12 cellular contexts compared by ENCODE assay signal in the genomic region with DNA sequence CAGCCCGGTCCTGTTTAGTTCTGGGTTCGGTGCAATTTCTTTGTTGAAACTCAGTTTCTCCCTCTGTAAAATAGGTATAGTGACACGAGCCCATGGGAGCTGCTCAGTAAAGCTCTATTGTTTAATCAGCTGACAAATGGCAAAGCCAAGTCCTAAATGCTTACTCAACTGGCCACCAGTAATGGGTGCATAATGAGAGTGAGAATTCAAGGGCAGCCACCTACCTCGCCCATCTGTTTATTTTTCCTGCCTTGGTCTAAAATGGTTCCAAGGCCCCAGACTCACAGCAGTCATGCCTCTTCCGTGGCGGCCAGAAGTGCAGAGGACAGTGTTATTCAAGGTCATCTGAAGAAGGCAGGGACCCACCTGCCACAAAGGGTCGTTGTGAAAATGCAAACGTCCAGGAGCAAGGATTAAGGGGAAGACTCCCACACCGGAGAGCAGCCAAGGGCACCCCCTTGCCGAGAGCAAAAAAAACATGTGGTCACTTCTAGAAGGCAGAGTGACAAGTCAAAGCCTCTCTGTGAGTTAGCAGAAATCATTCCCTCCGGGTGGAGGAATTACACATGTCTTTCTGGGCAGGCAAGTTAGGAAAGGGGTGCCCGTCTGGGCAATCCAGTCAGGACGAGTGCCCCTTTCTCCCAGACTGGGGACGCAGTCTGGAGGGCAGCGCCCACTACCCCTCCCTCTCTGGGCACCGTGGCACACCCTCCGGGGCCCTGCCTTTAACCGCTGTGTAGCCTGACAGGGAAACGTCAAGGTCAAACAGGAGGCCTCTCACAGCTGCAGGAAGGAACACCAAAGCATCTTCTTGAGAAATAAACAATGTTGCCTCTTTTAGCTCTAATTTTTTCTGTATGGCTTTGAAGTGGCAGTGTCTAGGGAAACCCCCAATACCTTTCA.
DNase-seq lines count a peak whose midpoint lies in the region; ATAC-seq and TF ChIP-seq lines count a peak whose summit lies in the region.
"Had no signal": no experiment of that assay in that cellular context is flagged by ENCODE, and none has a peak within 500 bp of the region (broad histone marks: within the 10 kb centered on the region; RNA-seq: fewer than 3 reads in every experiment).

No MANE protein-coding gene starts in this region.

- no peak for TF ChIP-seq EP300 in esophagus muscularis mucosa (IDR thresholded peaks at IDR 0.05)

- no peaks in the 10 kb centered on the region for H3K9me3 ChIP-seq in CD4-positive, alpha-beta T cell (ENCODE audit: control insufficient read depth, low read length)
- no peaks in the 10 kb centered on the region for H3K9me3 ChIP-seq in esophagus muscularis mucosa

- peak overlapping the region; percentile 94 for H3K27ac Mint-ChIP-seq in CD4-positive, alpha-beta T cell
- H3K27ac Mint-ChIP-seq in dendritic cell treated with granulocyte-macrophage colony-stimulating factor and Interleukin-4, amounts not matched to agents 40 ng/mL and 50 ng/mL, for 4 days, result peak overlapping the region; percentile 14

- no peak for TF ChIP-seq CTCF in CD4-positive, alpha-beta T cell (IDR thresholded peaks at IDR 0.05)
- TF ChIP-seq CTCF in esophagus muscularis mucosa (IDR thresholded peaks at IDR 0.05), result no peak

- H3K4me3 Mint-ChIP-seq in CD4-positive, alpha-beta T cell, result peak overlapping the region; percentile 68
- H3K4me3 Mint-ChIP-seq in dendritic cell treated with granulocyte-macrophage colony-stimulating factor and Interleukin-4, amounts not matched to agents 40 ng/mL and 50 ng/mL, for 4 days, result no peak overlapping the region

- no peaks in the 10 kb centered on the region for H3K27me3 Mint-ChIP-seq in CD4-positive, alpha-beta T cell
- peaks cover 20% of the 10 kb centered on the region for H3K27me3 Mint-ChIP-seq in dendritic cell treated with granulocyte-macrophage colony-stimulating factor and Interleukin-4, amounts not matched to agents 40 ng/mL and 50 ng/mL, for 4 days

- no peaks in the 10 kb centered on the region for H3K36me3 ChIP-seq in esophagus muscularis mucosa

- no peaks in the 10 kb centered on the region for H3K36me3 Mint-ChIP-seq in CD4-positive, alpha-beta T cell (ENCODE audit: low read depth)
- H3K36me3 Mint-ChIP-seq in dendritic cell treated with granulocyte-macrophage colony-stimulating factor and Interleukin-4, amounts not matched to agents 40 ng/mL and 50 ng/mL, for 4 days (ENCODE audit: low read depth), result no peaks in the 10 kb centered on the region

- no peak for TF ChIP-seq POLR2A in esophagus muscularis mucosa (IDR thresholded peaks at IDR 0.05; ENCODE audit: low read depth)

- H3K4me1 ChIP-seq in esophagus muscularis mucosa, result peaks cover 26 to 42% (median 34%) of the 10 kb centered on the region in 4 donors
- H3K4me1 ChIP-seq: parathyroid adenoma had no signal

- peaks cover 76% of the 10 kb centered on the region for H3K4me1 Mint-ChIP-seq in CD4-positive, alpha-beta T cell (ENCODE audit: low read depth)
- H3K4me1 Mint-ChIP-seq in dendritic cell treated with granulocyte-macrophage colony-stimulating factor and Interleukin-4, amounts not matched to agents 40 ng/mL and 50 ng/mL, for 4 days (ENCODE audit: low read depth), result peaks cover 22% of the 10 kb centered on the region

- in situ Hi-C loops in ACHN (cut with HindIII; ENCODE audit: low pct_ligation_motif_present, low pct_unique_long_range_greater_than_20kb, low sequenced_read_pairs), result no loop called here

- no peaks in the 10 kb centered on the region for H3K9me3 Mint-ChIP-seq in CD4-positive, alpha-beta T cell
- H3K9me3 Mint-ChIP-seq in dendritic cell treated with granulocyte-macrophage colony-stimulating factor and Interleukin-4, amounts not matched to agents 40 ng/mL and 50 ng/mL, for 4 days, result no peaks in the 10 kb centered on the region

- intact Hi-C loops in CD4-positive, alpha-beta T cell (cut with DNase I, micrococcal nuclease), result loop anchor here in 1 of 2 experiments (5.0 kb wide), 1 partner anchor 48 kb away; no protein-coding TSS in a partner anchor
- intact Hi-C loops in dendritic cell treated with granulocyte-macrophage colony-stimulating factor and Interleukin-4, amounts not matched to agents 40 ng/mL and 50 ng/mL, for 4 days (cut with micrococcal nuclease), result no loop called here
- intact Hi-C loops in esophagus muscularis mucosa (cut with DNase I), result no loop called here

- WGBS in esophagus muscularis mucosa, result 61% methylated on average over 15 of the region's 19 CpGs

- no peaks in the 10 kb centered on the region for H3K27me3 ChIP-seq in CD4-positive, alpha-beta T cell (ENCODE audit: control insufficient read depth, insufficient read depth, low read length)
- no peaks in the 10 kb centered on the region for H3K27me3 ChIP-seq in esophagus muscularis mucosa

- CTCF ChIA-PET in CD4-positive, alpha-beta T cell (lab: Charles Lee), result no interaction called here

- no peak for ATAC-seq in CD4-positive, alpha-beta T cell (ENCODE audit: poor library complexity)

- H3K27ac ChIP-seq in CD4-positive, alpha-beta T cell (ENCODE audit: low read depth, low read length), result no peak overlapping the region
- H3K27ac ChIP-seq in esophagus muscularis mucosa (replicated peaks in 1 of 4), result peak overlapping the region in 1 of 4 donors; percentile 51
- H3K27ac ChIP-seq: parathyroid adenoma had no signal

- H3K4me3 ChIP-seq in esophagus muscularis mucosa, result no peak overlapping the region

- POLR2A ChIA-PET in CD4-positive, alpha-beta T cell (lab: Charles Lee), result interaction anchor here (0.6 to 1.5 kb wide), 4 partner anchors 9 to 530 kb away, joined by 3 to 8 read pairs (median 3); no protein-coding TSS in a partner anchor

- DNase-seq in CD4-positive, alpha-beta T cell, result no peak
- DNase-seq in NAMALWA (ENCODE audit: low spot score) (peak; percentile 76), retina (peak; percentile 32), esophagus muscularis mucosa (ENCODE audit: extremely low spot score) (no peak), NCI-H2107 treated with DMSO at 0.1 percent for 48 hours (lab: John Stamatoyannopoulos, UW; ENCODE audit: unreplicated experiment) (no peak), ACHN (no peak)
- DNase-seq: activated CD4-positive, CD25-positive, alpha-beta regulatory T cell; mesenchymal stem cell; MM.1S; NCI-H2171 had no signal

Comparison
In these comparisons a context has a peak if more than half of its experiments do, and no peak if none do; other contexts are left out.
1. DNase-seq: peak in NAMALWA (single experiment) and retina (single experiment); none in CD4-positive, alpha-beta T cell (0 of 10), esophagus muscularis mucosa (single experiment), NCI-H2107 treated with DMSO at 0.1 percent for 48 hours (single experiment) and ACHN (single experiment).